Comparison of ENCODE assay signal across 19 cellular contexts in genomic region chr14:43735926-43736325, GRCh38.
"Had no signal": no experiment of that assay in that cellular context is flagged by ENCODE, and none has a peak within 500 bp of the region (broad histone marks: within the 10 kb centered on the region; RNA-seq: fewer than 3 reads in every experiment).

No MANE protein-coding gene starts in this region.

- H3K4me3 ChIP-seq: esophagus muscularis mucosa, hepatocyte, lung, ovary, smooth muscle cell had no signal

- FAIRE-seq: colon, kidney had no signal

- ATAC-seq: effector memory CD8-positive, alpha-beta T cell; left cardiac atrium; left ventricle myocardium superior; right cardiac atrium had no signal

- DNase-seq: effector memory CD8-positive, alpha-beta T cell; foreskin melanocyte; head of caudate nucleus; kidney; left cardiac atrium; left ventricle myocardium superior; mesenchymal stem cell; midbrain; naive B cell; ovary; right cardiac atrium; stimulated activated CD4-positive, alpha-beta T cell treated with anti-CD3 and anti-CD28 coated beads, Interleukin-2, amount 100 ng/mL, for 48 hours; stimulated activated naive CD4-positive, alpha-beta T cell treated with Interleukin-2 at 50 U/mL for 16 hours; trophoblast cell had no signal
